Comparison of ENCODE assay signal across 9 cellular contexts in the genomic region with DNA sequence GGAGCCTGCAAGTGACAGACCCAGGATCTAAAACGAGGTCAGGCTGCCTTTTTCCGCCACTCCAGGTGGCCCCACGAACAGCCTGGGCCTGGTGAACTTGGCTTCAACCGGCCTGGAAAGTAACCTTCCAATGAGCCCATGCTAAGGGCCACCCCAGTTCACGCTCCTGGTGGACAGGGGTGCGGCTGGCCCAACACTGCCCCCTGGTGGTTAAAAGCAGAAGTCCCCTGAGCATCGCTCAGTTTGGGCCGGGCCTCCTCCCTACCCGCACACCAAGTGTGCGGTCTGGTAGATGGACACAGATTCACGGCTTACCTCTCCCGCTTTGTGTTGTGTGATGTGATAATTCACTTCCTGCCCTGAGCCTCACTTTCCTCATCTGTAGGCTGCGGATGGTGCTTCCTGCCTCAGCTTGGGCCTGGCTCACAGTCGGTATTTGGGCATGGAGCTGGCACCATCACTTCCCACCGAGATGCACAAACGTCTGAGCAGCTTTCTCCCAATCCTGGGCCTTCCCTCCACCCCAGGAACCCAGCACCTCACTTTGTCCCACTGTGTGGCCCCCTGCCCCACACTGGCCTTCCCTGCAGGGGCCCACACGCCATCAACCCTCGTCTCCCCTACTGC. TPM values are rescaled to one million over a fixed set of nuclear protein-coding genes. Genes with fewer than 3 reads are reported as not detected.
DNase-seq lines count a peak whose midpoint lies in the region; ATAC-seq and TF ChIP-seq lines count a peak whose summit lies in the region.
"Had no signal": no experiment of that assay in that cellular context is flagged by ENCODE, and none has a peak within 500 bp of the region (broad histone marks: within the 10 kb centered on the region; RNA-seq: fewer than 3 reads in every experiment).

No MANE protein-coding gene starts in this region.

- no peaks in the 10 kb centered on the region for H3K36me3 Mint-ChIP-seq in Caco-2 (ENCODE audit: insufficient read depth, unreplicated experiment)
- H3K36me3 Mint-ChIP-seq: activated naive CD4-positive, alpha-beta T cell treated with anti-CD3 and anti-CD28 coated beads, Interleukin-2, amount 50 U/mL, for 24 hours had no signal

- no peak overlapping the region for H3K27ac ChIP-seq in SK-N-SH (ENCODE audit: low read depth in 2 of 2, low read length in 1 of 2)
- H3K27ac ChIP-seq in upper lobe of right lung = no peak overlapping the region

- no peaks in the 10 kb centered on the region for H3K27me3 ChIP-seq in Caco-2 (replicated peaks; ENCODE audit: control insufficient read depth, insufficient read depth, low read length)
- no peaks in the 10 kb centered on the region; the same call in 1 of the 2 replicates for H3K27me3 ChIP-seq in SK-N-SH (ENCODE audit: insufficient read depth)
- H3K27me3 ChIP-seq in upper lobe of right lung = no peaks in the 10 kb centered on the region

- 32% methylated on average over 16 of the region's 18 CpGs for WGBS in SK-N-SH (ENCODE audit: low lambda C conversion rate)

- no peak for TF ChIP-seq EP300 in SK-N-SH (IDR thresholded peaks at IDR 0.05; ENCODE audit: borderline replicate concordance in 1 of 2, low read depth in 1 of 2, low read length in 1 of 2)

- CTCF ChIA-PET in Caco-2 (lab: Charles Lee) (interaction anchor here (0.5 to 1.8 kb wide), 4 partner anchors 40 to 425 kb away, joined by 3 to 9 read pairs (median 4); no protein-coding TSS in a partner anchor), SK-N-SH (lab: Yijun Ruan, JAX) (interaction anchor here (0.6 to 3.7 kb wide), 32 partner anchors 8 to 198 kb away, joined by 3 to 28 read pairs (median 4); a partner anchor contains a TSS)

- ATAC-seq in HG02571 (IDR thresholded peaks at IDR 0.05; ENCODE audit: unreplicated experiment) (peak; percentile 71), upper lobe of right lung (peak; percentile 97)

- H3K4me1 ChIP-seq in Caco-2 (no peaks in the 10 kb centered on the region), SK-N-SH (ENCODE audit: control insufficient read depth in 1 of 2, insufficient read depth in 2 of 2, low read depth in 1 of 2, low read length in 1 of 2) (no peaks in the 10 kb centered on the region; a peak in 1 of 4 replicates), upper lobe of right lung (no peaks in the 10 kb centered on the region)

- peak; percentile 62 to 82 for DNase-seq in Caco-2
- DNase-seq in SK-N-SH = peak; percentile 92
- DNase-seq in activated naive CD4-positive, alpha-beta T cell treated with Interleukin-2 at 50 U/mL for 16 hours = peak; percentile 80
- DNase-seq in head of caudate nucleus = peak; percentile 18 to 90 (median 70)
- DNase-seq in posterior vena cava (ENCODE audit: low spot score) = peak; percentile 87
- DNase-seq in upper lobe of right lung = peak; percentile 84
- DNase-seq in NCI-H774 (lab: John Stamatoyannopoulos, UW) = no peak

- no peaks in the 10 kb centered on the region for H3K4me1 Mint-ChIP-seq in Caco-2 (ENCODE audit: low read depth, unreplicated experiment)

- H3K9me3 ChIP-seq in Caco-2 (no peaks in the 10 kb centered on the region), SK-N-SH (no peaks in the 10 kb centered on the region), upper lobe of right lung (no peaks in the 10 kb centered on the region)

- no peak overlapping the region for H3K4me3 Mint-ChIP-seq in Caco-2 (ENCODE audit: unreplicated experiment)
- H3K4me3 Mint-ChIP-seq: activated naive CD4-positive, alpha-beta T cell treated with anti-CD3 and anti-CD28 coated beads, Interleukin-2, amount 50 U/mL, for 24 hours had no signal

- no TSS peak for BruUV-seq in Caco-2 (replicated peaks; lab: Mats Ljungman, UMichigan)

- H3K4me2 ChIP-seq in SK-N-SH = no peak overlapping the region

- H3K9ac ChIP-seq in SK-N-SH = no peak overlapping the region

- POLR2A ChIA-PET in Caco-2 (lab: Charles Lee) = interaction anchor here (0.7 kb wide), 1 partner anchor 61 kb away, joined by 3 read pairs; no protein-coding TSS in a partner anchor
- POLR2A ChIA-PET in SK-N-SH (lab: Yijun Ruan, JAX) = no interaction called here

- no peak overlapping the region for H2AFZ ChIP-seq in SK-N-SH (ENCODE audit: low read depth)

- peaks cover 5% of the 10 kb centered on the region for H3K27me3 Mint-ChIP-seq in Caco-2 (ENCODE audit: insufficient read depth, unreplicated experiment)
- H3K27me3 Mint-ChIP-seq: activated naive CD4-positive, alpha-beta T cell treated with anti-CD3 and anti-CD28 coated beads, Interleukin-2, amount 50 U/mL, for 24 hours had no signal

- H3K4me3 ChIP-seq in Caco-2 (ENCODE audit: low read depth, low read length) (no peak overlapping the region), SK-N-SH (ENCODE audit: low read depth in 2 of 2, low read length in 1 of 2) (peak overlapping the region in 1 of 2 experiments; percentile 42; a peak in 1 of 4 replicates), upper lobe of right lung (no peak overlapping the region)

- no peaks in the 10 kb centered on the region for H3K9me3 Mint-ChIP-seq in Caco-2 (ENCODE audit: unreplicated experiment)
- H3K9me3 Mint-ChIP-seq: activated naive CD4-positive, alpha-beta T cell treated with anti-CD3 and anti-CD28 coated beads, Interleukin-2, amount 50 U/mL, for 24 hours had no signal

- peak; percentile 89 to 96 for TF ChIP-seq CTCF in Caco-2 (IDR thresholded peaks at IDR 0.05; ENCODE audit: insufficient read depth in 1 of 2, low read depth in 1 of 2, low read length in 1 of 2, severe bottlenecking in 1 of 2, unreplicated experiment in 1 of 2)
- TF ChIP-seq CTCF in SK-N-SH (IDR thresholded peaks at IDR 0.05) = peak; percentile 89
- peak; percentile 98 for TF ChIP-seq CTCF in upper lobe of right lung (IDR thresholded peaks at IDR 0.05)

- H3K27ac Mint-ChIP-seq in Caco-2 (ENCODE audit: unreplicated experiment) = no peak overlapping the region
- H3K27ac Mint-ChIP-seq: activated naive CD4-positive, alpha-beta T cell treated with anti-CD3 and anti-CD28 coated beads, Interleukin-2, amount 50 U/mL, for 24 hours had no signal

- H3K9me2 ChIP-seq in SK-N-SH = no peaks in the 10 kb centered on the region

- no peaks in the 10 kb centered on the region for H3K79me2 ChIP-seq in SK-N-SH (ENCODE audit: insufficient read depth)

- TF ChIP-seq RAD21 in SK-N-SH (IDR thresholded peaks at IDR 0.05; ENCODE audit: low read length) = peak; percentile 78

- H4K20me1 ChIP-seq in SK-N-SH (ENCODE audit: insufficient read depth) = no peaks in the 10 kb centered on the region

- no peaks in the 10 kb centered on the region for H3F3A ChIP-seq in SK-N-SH (replicated peaks; ENCODE audit: insufficient read depth)

- H3K36me3 ChIP-seq in Caco-2 (ENCODE audit: control insufficient read depth, insufficient read depth, low read length) = no peaks in the 10 kb centered on the region
- H3K36me3 ChIP-seq in SK-N-SH (replicated peaks in 1 of 2; ENCODE audit: control insufficient read depth in 1 of 2, insufficient read depth in 2 of 2, low read length in 1 of 2) = no peaks in the 10 kb centered on the region
- no peaks in the 10 kb centered on the region for H3K36me3 ChIP-seq in upper lobe of right lung

- intact Hi-C loops in Caco-2 (cut with micrococcal nuclease; ENCODE audit: unreplicated experiment) = loop anchor here (1.0 to 10.0 kb wide), 3 partner anchors 40 to 201 kb away; a partner anchor contains a TSS
- intact Hi-C loops in head of caudate nucleus (cut with DNase I) = no loop called here
- intact Hi-C loops in posterior vena cava (cut with DNase I) = no loop called here
- intact Hi-C loops in upper lobe of right lung (cut with DNase I) = no loop called here

TF ChIP-seq in SK-N-SH, 30 proteins besides CTCF, POLR2A, EP300 and RAD21:
- TF ChIP-seq SMC3 (IDR thresholded peaks at IDR 0.05; ENCODE audit: low read depth, low read length) = peak; percentile 79
- TF ChIP-seq CHD2 (IDR thresholded peaks at IDR 0.05; ENCODE audit: low read length, partially characterized antibody) = no peak

RNA-seq across cellular contexts. Expression of a gene that starts 13.7 kb away (rescaled TPM):
- total RNA-seq in Caco-2 (2022) = not detected in 2 replicates
- not detected in 2 replicates for polyA plus RNA-seq in SK-N-SH (2012; rRNA removed)
- not detected in 2 replicates for polyA plus RNA-seq in SK-N-SH (2012; cell fraction: cytosol; rRNA removed)
- polyA plus RNA-seq in SK-N-SH (2012; cell fraction: nucleus; rRNA removed) = not detected in 2 replicates
- total RNA-seq in posterior vena cava = not detected
- total RNA-seq in upper lobe of right lung = not detected

RNA-seq across cellular contexts. Expression of a gene that starts 20.0 kb away (rescaled TPM):
- total RNA-seq in Caco-2 (2022) (not detected in 2 replicates), posterior vena cava (under 1 TPM; 0.14 to 0.19 TPM), upper lobe of right lung (16.8 TPM)
- not detected in 2 replicates for polyA plus RNA-seq in SK-N-SH (2012; rRNA removed)
- polyA plus RNA-seq in SK-N-SH (2012; cell fraction: cytosol; rRNA removed) = not detected in 2 replicates
- polyA plus RNA-seq in SK-N-SH (2012; cell fraction: nucleus; rRNA removed) = not detected in 2 replicates

RNA-seq across cellular contexts. Expression of a gene that starts 59.9 kb away (rescaled TPM):
- 20.6 and 23.0 TPM in 2 replicates for total RNA-seq in Caco-2 (2022)
- 11.9 and 18.9 TPM in 2 replicates for polyA plus RNA-seq in SK-N-SH (2012; rRNA removed)
- polyA plus RNA-seq in SK-N-SH (2012; cell fraction: cytosol; rRNA removed) = 9.1 and 10.5 TPM in 2 replicates
- polyA plus RNA-seq in SK-N-SH (2012; cell fraction: nucleus; rRNA removed) = 10.3 and 12.2 TPM in 2 replicates
- 1 to 10 TPM; 3.5 to 3.7 TPM for total RNA-seq in posterior vena cava
- total RNA-seq in upper lobe of right lung = 11.3 TPM

Comparison
In these comparisons a context has a peak if more than half of its experiments do, and no peak if none do; other contexts are left out.
1. RNA of a gene that starts 20.0 kb away (total RNA-seq): 16.8 TPM in upper lobe of right lung (single experiment); 0.14 to 0.19 TPM in posterior vena cava and not detected in Caco-2; every median in the first group is over 10 times any median in the second.
2. Peak in every context shown above with its lines, with median percentiles within 50 percentile points of each other: CTCF ChIP-seq.